In genomic region chr14:46381674-46382073, GRCh38 we compare ENCODE assay signal across 32 cellular contexts.
"Had no signal": no experiment of that assay in that cellular context is flagged by ENCODE, and none has a peak within 500 bp of the region (broad histone marks: within the 10 kb centered on the region; RNA-seq: fewer than 3 reads in every experiment).

No MANE protein-coding gene starts in this region.

- H2AFZ ChIP-seq: PC-9 had no signal

- H3K27me3 ChIP-seq: ascending aorta, cardiac muscle cell had no signal

- H3K4me3 Mint-ChIP-seq: activated CD4-positive, alpha-beta T cell treated with anti-CD3 and anti-CD28 coated beads for 36 hours; activated CD4-positive, alpha-beta T cell treated with anti-CD3 and anti-CD28 coated beads, Interleukin-2, amount 10 ng/mL, durations not matched to agents 7 days and 5 days; activated naive CD4-positive, alpha-beta T cell treated with anti-CD3 and anti-CD28 coated beads for 36 hours; activated naive CD8-positive, alpha-beta T cell; activated naive CD8-positive, alpha-beta T cell treated with anti-CD3 and anti-CD28 coated beads, Interleukin-2, amount 50 U/mL, for 24 hours; activated T-cell treated with anti-CD3 and anti-CD28 coated beads, Interleukin-2, amount 50 U/mL, for 4 hours; activated T-helper 1 cell treated with anti-CD3 and anti-CD28 coated beads, Interleukin-12 subunit alpha, Interleukin-12 subunit beta, Interleukin-2, Interleukin-4 antibody, amounts not matched to agents 30 ng/mL and 10 ng/mL and 1 ng/mL, durations not matched to agents 14 hours and 24 hours and 36 hours; central memory CD8-positive, alpha-beta T cell had no signal

- H3K27ac ChIP-seq: ascending aorta, cardiac muscle cell, PC-9, RWPE1 had no signal

- ATAC-seq: activated CD4-positive, alpha-beta T cell treated with anti-CD3 and anti-CD28 coated beads for 36 hours; activated CD4-positive, CD25-positive, alpha-beta regulatory T cell treated with anti-CD3 and anti-CD28 coated beads, Interleukin-2, amount 50 U/mL, for 24 hours; activated naive CD8-positive, alpha-beta T cell treated with anti-CD3 and anti-CD28 coated beads, Interleukin-2, amount 50 U/mL, for 24 hours; activated T-cell treated with anti-CD3 and anti-CD28 coated beads, Interleukin-2, amount 50 U/mL, for 4 hours; Right ventricle myocardium inferior had no signal

- H3K27ac Mint-ChIP-seq: activated CD4-positive, alpha-beta T cell treated with anti-CD3 and anti-CD28 coated beads for 36 hours; activated naive CD4-positive, alpha-beta T cell treated with anti-CD3 and anti-CD28 coated beads for 36 hours; activated naive CD8-positive, alpha-beta T cell; activated naive CD8-positive, alpha-beta T cell treated with anti-CD3 and anti-CD28 coated beads, Interleukin-2, amount 50 U/mL, for 24 hours; activated T-helper 1 cell treated with anti-CD3 and anti-CD28 coated beads, Interleukin-12 subunit alpha, Interleukin-12 subunit beta, Interleukin-2, Interleukin-4 antibody, amounts not matched to agents 30 ng/mL and 10 ng/mL and 1 ng/mL, durations not matched to agents 14 hours and 24 hours and 36 hours had no signal

- DNase-seq: activated CD4-positive, alpha-beta T cell treated with anti-CD3 and anti-CD28 coated beads for 36 hours; activated CD4-positive, alpha-beta T cell treated with anti-CD3 and anti-CD28 coated beads, Interleukin-2, amount 10 ng/mL, durations not matched to agents 7 days and 5 days; activated CD4-positive, alpha-beta T cell treated with anti-CD3 and anti-CD28 coated beads, Interleukin-2, amount 50 U/mL, for 48 hours; activated CD8-positive, alpha-beta memory T cell treated with anti-CD3 and anti-CD28 coated beads, Interleukin-2, amount 50 U/mL, for 4 hours; activated gamma-delta T cell treated with Interleukin-2 at 50 U/mL for 16 hours; activated naive CD4-positive, alpha-beta T cell treated with anti-CD3 and anti-CD28 coated beads for 36 hours; activated naive CD8-positive, alpha-beta T cell treated with anti-CD3 and anti-CD28 coated beads, Interleukin-2, amount 50 U/mL, for 24 hours; activated T-cell treated with anti-CD3 and anti-CD28 coated beads for 4 hours; activated T-cell treated with anti-CD3 and anti-CD28 coated beads, Interleukin-2, amount 50 U/mL, for 4 hours; amygdala; Karpas-422; KBM-7; NCI-H1105; NCI-H1417 treated with DMSO at 0.1 percent for 48 hours; NCI-H1694; NCI-H2029; NCI-H2171; NCI-H510A; NCI-H526; NCI-H748 treated with DMSO at 0.1 percent for 48 hours; NK-92 treated with Interleukin-12 subunit alpha and Interleukin-12 subunit beta, amount 100 ng/mL, for 24 hours; PC-9; SIG-M5; T1000 had no signal

- H3K4me3 ChIP-seq: ascending aorta, cardiac muscle cell, PC-9 had no signal

- H3K9me3 ChIP-seq: ascending aorta had no signal

- H3K36me3 Mint-ChIP-seq: activated naive CD8-positive, alpha-beta T cell had no signal

- H3K27me3 Mint-ChIP-seq: activated CD4-positive, alpha-beta T cell treated with anti-CD3 and anti-CD28 coated beads for 36 hours; activated CD4-positive, alpha-beta T cell treated with anti-CD3 and anti-CD28 coated beads, Interleukin-2, amount 10 ng/mL, durations not matched to agents 7 days and 5 days; activated naive CD8-positive, alpha-beta T cell; activated naive CD8-positive, alpha-beta T cell treated with anti-CD3 and anti-CD28 coated beads, Interleukin-2, amount 50 U/mL, for 24 hours; central memory CD8-positive, alpha-beta T cell had no signal

- H3K4me1 ChIP-seq: ascending aorta had no signal

- H3K36me3 ChIP-seq: ascending aorta, cardiac muscle cell had no signal

- H3K4me1 Mint-ChIP-seq: activated CD4-positive, alpha-beta T cell treated with anti-CD3 and anti-CD28 coated beads for 36 hours; activated CD4-positive, alpha-beta T cell treated with anti-CD3 and anti-CD28 coated beads, Interleukin-2, amount 10 ng/mL, durations not matched to agents 7 days and 5 days; activated naive CD8-positive, alpha-beta T cell treated with anti-CD3 and anti-CD28 coated beads, Interleukin-2, amount 50 U/mL, for 24 hours; central memory CD8-positive, alpha-beta T cell had no signal

- H3K9me3 Mint-ChIP-seq: activated naive CD8-positive, alpha-beta T cell treated with anti-CD3 and anti-CD28 coated beads, Interleukin-2, amount 50 U/mL, for 24 hours had no signal
